Comparison of ENCODE assay signal across 16 cellular contexts in the genomic region with DNA sequence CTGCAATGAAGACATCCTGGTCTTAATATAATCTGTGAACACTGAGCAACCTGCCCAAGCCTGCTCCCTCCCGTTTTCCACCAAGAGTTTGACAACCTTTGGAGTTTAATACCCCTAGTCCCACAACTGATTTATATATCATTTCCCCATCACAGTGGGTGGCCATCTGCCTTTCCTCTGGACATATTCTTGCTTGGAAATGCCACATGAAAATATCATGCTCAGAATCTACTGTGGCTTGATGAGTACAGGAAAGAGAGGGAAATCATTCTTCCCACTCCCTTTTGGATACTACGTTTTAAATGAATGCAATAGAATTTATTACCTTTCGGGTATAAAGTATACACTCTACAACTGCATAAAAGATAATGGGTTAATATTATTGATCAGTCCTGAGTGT.
"Had no signal": no experiment of that assay in that cellular context is flagged by ENCODE, and none has a peak within 500 bp of the region (broad histone marks: within the 10 kb centered on the region; RNA-seq: fewer than 3 reads in every experiment).

No MANE protein-coding gene starts in this region.

- H3K36me3 Mint-ChIP-seq: activated CD4-positive, alpha-beta memory T cell treated with anti-CD3 and anti-CD28 coated beads for 36 hours; activated CD8-positive, alpha-beta memory T cell treated with anti-CD3 and anti-CD28 coated beads, Interleukin-2, amount 10 ng/mL, durations not matched to agents 7 days and 5 days; activated naive CD4-positive, alpha-beta T cell treated with anti-CD3 and anti-CD28 coated beads, Interleukin-2, amount 50 U/mL, for 72 hours; natural killer cell treated with Interleukin-12 subunit alpha and Interleukin-12 subunit beta and Interleukin-15 and Interleukin-18, amount 100 ng/mL, for 72 hours had no signal

- DNase-seq: activated CD4-positive, alpha-beta memory T cell treated with anti-CD3 and anti-CD28 coated beads for 36 hours; activated CD8-positive, alpha-beta memory T cell treated with anti-CD3 and anti-CD28 coated beads, Interleukin-2, amount 10 ng/mL, durations not matched to agents 7 days and 5 days; activated effector memory CD4-positive, alpha-beta T cell treated with anti-CD3 and anti-CD28 coated beads, Interleukin-2, amount 50 U/mL, for 16 hours; activated T-cell treated with anti-CD3 and anti-CD28 coated beads, Interleukin-2, amount 50 U/mL, for 4 hours; caudate nucleus; esophagus squamous epithelium; nucleus accumbens; stimulated activated CD4-positive, alpha-beta T cell treated with anti-CD3 and anti-CD28 coated beads, Interleukin-4, amount 100 ng/mL, for 4 hours; stimulated activated CD8-positive, alpha-beta memory T cell treated with anti-CD3 and anti-CD28 coated beads, Interleukin-4, amount 100 ng/mL, for 48 hours; stimulated activated naive CD4-positive, alpha-beta T cell treated with Interleukin-2 at 50 U/mL for 16 hours; substantia nigra; transverse colon had no signal

- H3K27ac ChIP-seq: esophagus squamous epithelium, skin epidermis, transverse colon, VCaP had no signal

- H3K36me3 ChIP-seq: esophagus squamous epithelium, transverse colon had no signal

- H3K27ac Mint-ChIP-seq: activated CD4-positive, alpha-beta memory T cell treated with anti-CD3 and anti-CD28 coated beads for 36 hours; activated CD8-positive, alpha-beta memory T cell treated with anti-CD3 and anti-CD28 coated beads, Interleukin-2, amount 10 ng/mL, durations not matched to agents 7 days and 5 days; activated naive CD4-positive, alpha-beta T cell treated with anti-CD3 and anti-CD28 coated beads, Interleukin-2, amount 50 U/mL, for 72 hours; natural killer cell treated with Interleukin-12 subunit alpha and Interleukin-12 subunit beta and Interleukin-15 and Interleukin-18, amount 100 ng/mL, for 72 hours had no signal

- H3K4me3 ChIP-seq: esophagus squamous epithelium, skin epidermis, transverse colon had no signal

- H3K4me3 Mint-ChIP-seq: activated CD4-positive, alpha-beta memory T cell treated with anti-CD3 and anti-CD28 coated beads for 36 hours; activated CD8-positive, alpha-beta memory T cell treated with anti-CD3 and anti-CD28 coated beads, Interleukin-2, amount 10 ng/mL, durations not matched to agents 7 days and 5 days; activated T-cell treated with anti-CD3 and anti-CD28 coated beads, Interleukin-2, amount 50 U/mL, for 4 hours; natural killer cell treated with Interleukin-12 subunit alpha and Interleukin-12 subunit beta and Interleukin-15 and Interleukin-18, amount 100 ng/mL, for 72 hours had no signal

- H3K27me3 ChIP-seq: esophagus squamous epithelium, transverse colon had no signal

- ATAC-seq: activated CD8-positive, alpha-beta memory T cell treated with anti-CD3 and anti-CD28 coated beads, Interleukin-2, amount 10 ng/mL, durations not matched to agents 7 days and 5 days; natural killer cell treated with Interleukin-12 subunit alpha and Interleukin-12 subunit beta and Interleukin-15 and Interleukin-18, amount 100 ng/mL, for 72 hours had no signal

- H3K9me3 ChIP-seq: esophagus squamous epithelium, transverse colon had no signal

- H3K9me3 Mint-ChIP-seq: activated CD4-positive, alpha-beta memory T cell treated with anti-CD3 and anti-CD28 coated beads for 36 hours; activated naive CD4-positive, alpha-beta T cell treated with anti-CD3 and anti-CD28 coated beads, Interleukin-2, amount 50 U/mL, for 72 hours; activated T-cell treated with anti-CD3 and anti-CD28 coated beads, Interleukin-2, amount 50 U/mL, for 4 hours; natural killer cell treated with Interleukin-12 subunit alpha and Interleukin-12 subunit beta and Interleukin-15 and Interleukin-18, amount 100 ng/mL, for 72 hours had no signal
